In genomic region chrX:115560978-115561604, GRCh38 we compare ENCODE assay signal across 8 cellular contexts. TPM values are rescaled to one million over a fixed set of nuclear protein-coding genes. Genes with fewer than 3 reads are reported as not detected.
DNase-seq lines count a peak whose midpoint lies in the region; ATAC-seq and TF ChIP-seq lines count a peak whose summit lies in the region.

PLS3 (plus strand) TSS chrX:115561174; CDS start chrX:115610251, 49,077 bp downstream.

- peak within 1 kb of the TSS; percentile 78 for H4K91ac ChIP-seq in IMR-90 (ENCODE audit: insufficient read depth, low read depth, low read length)

- H2AK5ac ChIP-seq in IMR-90 (ENCODE audit: low read depth, low read length) (peak within 1 kb of the TSS; percentile 69), mesendoderm (ENCODE audit: low read length) (no peak within 1 kb of the TSS)

- no peaks in the 10 kb centered on the region; a peak in 2 of 22 replicates for H3K36me3 ChIP-seq in BLaER1 treated with 17β-estradiol and CSF1 and Interleukin-3, amounts not matched to agents 10 nM and 100 nM
- H3K36me3 ChIP-seq in IMR-90 (ENCODE audit: control insufficient read depth, insufficient read depth, low read length) (no peaks in the 10 kb centered on the region), mesendoderm (ENCODE audit: control insufficient read depth, insufficient read depth, low read length) (no peaks in the 10 kb centered on the region), testis (ENCODE audit: low read depth, missing control alignments) (no peaks in the 10 kb centered on the region)

- DNase-seq in GM19238 (ENCODE audit: insufficient read length, low spot score): peak; percentile 6
- peak; percentile 83 for DNase-seq in IMR-90
- DNase-seq in T1000 (lab: John Stamatoyannopoulos, UW): peak; percentile 28
- no peak for DNase-seq in epithelial cell of proximal tubule (ENCODE audit: low read depth)
- DNase-seq in mesendoderm: peak; percentile 93
- peak; percentile 87 for DNase-seq in testis
- DNase-seq in UCSD-AML1 (lab: John Stamatoyannopoulos, UW; ENCODE audit: unreplicated experiment): no peak

- TF ChIP-seq CTCF in IMR-90 (conservative IDR thresholded peaks at IDR 0.05; ENCODE audit: low read depth, low read length) (no peak), epithelial cell of proximal tubule (conservative IDR thresholded peaks at IDR 0.05; ENCODE audit: low read depth, low read length) (no peak), testis (IDR thresholded peaks at IDR 0.05) (no peak)

- intact Hi-C loops in IMR-90 (cut with micrococcal nuclease) (loop anchor here (1.0 to 5.0 kb wide), 3 partner anchors 82 to 329 kb away; partner anchors contain the start of gene LRCH2), testis (cut with DNase I; ENCODE audit: low total_unique reads) (no loop called here)

- POLR2A ChIA-PET in IMR-90 (lab: Charles Lee; ENCODE audit: unreplicated experiment): no interaction called here

- H2AFZ ChIP-seq in IMR-90 (replicated peaks; ENCODE audit: low read length, poor library complexity): peak within 1 kb of the TSS; percentile 82

- H3K27me3 ChIP-seq in BLaER1 treated with 17β-estradiol and CSF1 and Interleukin-3, amounts not matched to agents 10 nM and 100 nM: peaks cover 93 to 99% (median 97%) of the 10 kb centered on the region in 11 experiments
- H3K27me3 ChIP-seq in IMR-90 (ENCODE audit: control insufficient read depth, insufficient read depth, low read length) (peaks cover 2% of the 10 kb centered on the region; the same call in 1 of the 2 replicates), mesendoderm (ENCODE audit: insufficient read depth, low read length, poor library complexity) (no peaks in the 10 kb centered on the region), testis (no peaks in the 10 kb centered on the region)

- H3K4me2 ChIP-seq in BLaER1 treated with 17β-estradiol and CSF1 and Interleukin-3, amounts not matched to agents 10 nM and 100 nM: peak within 1 kb of the TSS; percentile 51 to 84 (median 70)
- H3K4me2 ChIP-seq in IMR-90 (ENCODE audit: low read depth, low read length): peak within 1 kb of the TSS; percentile 79
- H3K4me2 ChIP-seq in mesendoderm (ENCODE audit: low read length): peak within 1 kb of the TSS; percentile 20

- dilution Hi-C loops in IMR-90 (cut with HindIII; ENCODE audit: low sequenced_read_pairs, unreplicated experiment): no loop called here

- H3K23ac ChIP-seq in IMR-90 (ENCODE audit: low read depth, low read length) (peak within 1 kb of the TSS; percentile 90), mesendoderm (ENCODE audit: low read length) (no peak within 1 kb of the TSS)

- H3K4me1 ChIP-seq in BLaER1 treated with 17β-estradiol and CSF1 and Interleukin-3, amounts not matched to agents 10 nM and 100 nM: peaks cover 12 to 40% (median 25%) of the 10 kb centered on the region in 10 experiments; a peak in 17 of 20 replicates
- H3K4me1 ChIP-seq in IMR-90 (ENCODE audit: control insufficient read depth, insufficient read depth, low read length) (peaks cover 3% of the 10 kb centered on the region), mesendoderm (ENCODE audit: control insufficient read depth, low read depth, low read length) (no peaks in the 10 kb centered on the region), testis (no peaks in the 10 kb centered on the region)

- H4K20me1 ChIP-seq in BLaER1 treated with 17β-estradiol and CSF1 and Interleukin-3, amounts not matched to agents 10 nM and 100 nM: peaks cover 0 to 13% (median 0%) of the 10 kb centered on the region in 11 experiments; a peak in 1 of 22 replicates
- H4K20me1 ChIP-seq in IMR-90 (ENCODE audit: insufficient read depth, low read length): peaks cover 4% of the 10 kb centered on the region; the same call in 1 of the 2 replicates

- H3K79me1 ChIP-seq in IMR-90 (ENCODE audit: low read depth in 1 of 2, low read length in 2 of 2) (peaks cover 0 to 5% of the 10 kb centered on the region in 2 experiments; a peak in 1 of 4 replicates), mesendoderm (ENCODE audit: low read length) (no peaks in the 10 kb centered on the region)

- peak within 1 kb of the TSS; percentile 79 to 90 (median 88) for H3K9ac ChIP-seq in BLaER1 treated with 17β-estradiol and CSF1 and Interleukin-3, amounts not matched to agents 10 nM and 100 nM
- peak within 1 kb of the TSS; percentile 99 for H3K9ac ChIP-seq in IMR-90 (ENCODE audit: low read depth, low read length)
- H3K9ac ChIP-seq in mesendoderm (ENCODE audit: low read length): peak within 1 kb of the TSS; percentile 77

- H3K4ac ChIP-seq in IMR-90 (ENCODE audit: low read depth, low read length): peak within 1 kb of the TSS; percentile 84
- peak within 1 kb of the TSS; percentile 73 for H3K4ac ChIP-seq in mesendoderm (ENCODE audit: low read depth, low read length)

- CTCF ChIA-PET in IMR-90 (lab: Yijun Ruan, JAX): interaction anchor here (0.6 kb wide), 1 partner anchor 99 kb away, joined by 3 read pairs; no protein-coding TSS in a partner anchor

- no peaks in the 10 kb centered on the region for H3K9me3 ChIP-seq in BLaER1 treated with 17β-estradiol and CSF1 and Interleukin-3, amounts not matched to agents 10 nM and 100 nM (replicated peaks in 1 of 11)
- H3K9me3 ChIP-seq in IMR-90 (ENCODE audit: control insufficient read depth, insufficient read depth, low read length): no peaks in the 10 kb centered on the region
- no peaks in the 10 kb centered on the region for H3K9me3 ChIP-seq in testis

- H2BK15ac ChIP-seq in IMR-90 (ENCODE audit: low read depth, low read length) (peak within 1 kb of the TSS; percentile 81), mesendoderm (replicated peaks; ENCODE audit: low read depth) (no peak within 1 kb of the TSS)

- no TSS peak for BruUV-seq in IMR-90 (replicated peaks; lab: Mats Ljungman, UMichigan)

- in situ Hi-C loops in IMR-90 (cut with MboI; ENCODE audit: low sequenced_read_pairs): loop anchor here (5.0 kb wide), 1 partner anchor 219 kb away; no protein-coding TSS in a partner anchor

- H4K5ac ChIP-seq in IMR-90 (ENCODE audit: low read depth, low read length): peak within 1 kb of the TSS; percentile 75
- no peak within 1 kb of the TSS for H4K5ac ChIP-seq in mesendoderm (ENCODE audit: low read length)

- H2BK120ac ChIP-seq in IMR-90 (ENCODE audit: low read depth, low read length): peak within 1 kb of the TSS; percentile 65
- H2BK120ac ChIP-seq in mesendoderm (ENCODE audit: low read depth, low read length): no peak within 1 kb of the TSS

- TF ChIP-seq POLR2A in IMR-90 (IDR thresholded peaks at IDR 0.05; ENCODE audit: low read depth, low read length): peak; percentile 79
- no peak for TF ChIP-seq POLR2A in testis (IDR thresholded peaks at IDR 0.05)

- TF ChIP-seq RAD21 in IMR-90 (IDR thresholded peaks at IDR 0.05; ENCODE audit: low read length): no peak

- H2BK5ac ChIP-seq in IMR-90 (ENCODE audit: low read depth, low read length, poor library complexity, severe bottlenecking): peak within 1 kb of the TSS; percentile 92
- no peak within 1 kb of the TSS for H2BK5ac ChIP-seq in mesendoderm (ENCODE audit: low read length)

- H2BK20ac ChIP-seq in IMR-90 (ENCODE audit: low read depth, low read length): peak within 1 kb of the TSS; percentile 58; the same call in 1 of the 2 replicates

- H2AK9ac ChIP-seq in IMR-90 (replicated peaks; ENCODE audit: low read depth, low read length, poor library complexity): peak within 1 kb of the TSS; percentile 93

- H3K56ac ChIP-seq in IMR-90 (ENCODE audit: extremely low read depth, insufficient read depth, low read length): peak within 1 kb of the TSS; percentile 83
- peak within 1 kb of the TSS; percentile 81 for H3K56ac ChIP-seq in mesendoderm (ENCODE audit: low read length)

- H4K8ac ChIP-seq in IMR-90 (ENCODE audit: low read depth in 2 of 2, low read length in 2 of 2) (peak within 1 kb of the TSS; percentile 81 to 82), mesendoderm (ENCODE audit: low read depth, low read length) (no peak within 1 kb of the TSS)

- peak within 1 kb of the TSS; percentile 34 to 91 (median 89); a peak in 21 of 22 replicates for H3K27ac ChIP-seq in BLaER1 treated with 17β-estradiol and CSF1 and Interleukin-3, amounts not matched to agents 10 nM and 100 nM
- H3K27ac ChIP-seq in IMR-90 (ENCODE audit: insufficient read depth, low read length): peak within 1 kb of the TSS; percentile 99
- peak within 1 kb of the TSS; percentile 90 for H3K27ac ChIP-seq in mesendoderm (ENCODE audit: low read depth, low read length)
- H3K27ac ChIP-seq in testis: peak within 1 kb of the TSS; percentile 80 to 84

- no peaks in the 10 kb centered on the region for H3K9me1 ChIP-seq in IMR-90 (ENCODE audit: insufficient read depth, low read length)

- peak; percentile 86 for ATAC-seq in IMR-90 (ENCODE audit: low read depth)

- peaks cover 20% of the 10 kb centered on the region for H3K79me2 ChIP-seq in mesendoderm (ENCODE audit: control insufficient read depth, insufficient read depth, low read length)

- H3K14ac ChIP-seq in IMR-90 (replicated peaks; ENCODE audit: low read depth, low read length): peak within 1 kb of the TSS; percentile 84

- peak within 1 kb of the TSS; percentile 63 to 77 (median 72) for H3K4me3 ChIP-seq in BLaER1 treated with 17β-estradiol and CSF1 and Interleukin-3, amounts not matched to agents 10 nM and 100 nM
- H3K4me3 ChIP-seq in IMR-90 (ENCODE audit: insufficient read depth, low read depth, low read length) (peak within 1 kb of the TSS; percentile 99), epithelial cell of proximal tubule (ENCODE audit: low read depth, low read length) (peak within 1 kb of the TSS; percentile 71), mesendoderm (ENCODE audit: low read length) (peak within 1 kb of the TSS; percentile 85), testis (peak within 1 kb of the TSS; percentile 64 to 73)

- peak within 1 kb of the TSS; percentile 95 for H3K18ac ChIP-seq in IMR-90 (ENCODE audit: low read depth, low read length)
- H3K18ac ChIP-seq in mesendoderm (ENCODE audit: low read length): peak within 1 kb of the TSS; percentile 72

- 8% methylated on average over 10 of the region's 40 CpGs; no CpG with 5 or more reads in 1 of the 2 experiments for WGBS in IMR-90 (ENCODE audit: extremely low coverage in 2 of 2, insufficient read length in 1 of 2), 2 experiments
- no CpG with 5 or more reads among the region's 40 CpGs for WGBS in mesendoderm (ENCODE audit: extremely low coverage, insufficient coverage, low lambda C conversion rate)
- WGBS in testis, 2 donors: 0 to 2% methylated on average over 12 to 23 of the region's 40 CpGs

TF ChIP-seq in IMR-90, 13 proteins besides CTCF, POLR2A, EP300 and RAD21 (continues in another document):
- no peak for TF ChIP-seq CHD1 (IDR thresholded peaks at IDR 0.05; ENCODE audit: low read depth, low read length)

RNA-seq across cellular contexts. Expression of gene PLS3, which starts in this region (rescaled TPM):
- total RNA-seq in IMR-90 (2012; rRNA removed) (252 and 370 TPM in 2 replicates), epithelial cell of proximal tubule (121 and 133 TPM in 2 replicates), testis (10 to 100 TPM; 26.6 to 49.2 TPM)
- polyA plus RNA-seq in IMR-90 (2012; rRNA removed) (123 and 158 TPM in 2 replicates), testis (ENCODE audit: insufficient read depth, low read depth, low replicate concordance) (35.4 TPM)
- polyA plus RNA-seq in IMR-90 (2012; cell fraction: cytosol; rRNA removed): 14.7 and 45.1 TPM in 2 replicates
- polyA plus RNA-seq in IMR-90 (2012; cell fraction: nucleus; rRNA removed; ENCODE audit: low replicate concordance): 5.9 and 65.2 TPM in 2 replicates
- 92.9 TPM for polyA plus RNA-seq in mesendoderm (2013, experiment 1 of 2)
- 94.0 TPM for polyA plus RNA-seq in mesendoderm (2013, experiment 2 of 2)

Comparison
In these comparisons a context has a peak if more than half of its experiments do, and no peak if none do; other contexts are left out.
1. H3K4me2 ChIP-seq: peak in every context shown above with its lines; median percentile 79 in IMR-90; 70 in BLaER1 treated with 17β-estradiol and CSF1 and Interleukin-3, amounts not matched to agents 10 nM and 100 nM; 20 in mesendoderm.
2. DNase-seq: peak in GM19238 (single experiment), IMR-90 (single experiment), T1000 (single experiment), mesendoderm (single experiment) and testis (single experiment); none in epithelial cell of proximal tubule (single experiment) and UCSD-AML1 (single experiment).
3. Peak in every context shown above with its lines, with median percentiles within 50 percentile points of each other: H3K27ac ChIP-seq, H3K4me3 ChIP-seq and H3K9ac ChIP-seq.